In genomic region chr22:20205964-20206708, GRCh38 we compare ENCODE assay signal across 7 cellular contexts. TPM values are rescaled to one million over a fixed set of nuclear protein-coding genes. Genes with fewer than 3 reads are reported as not detected.
A peak's percentile ranks its signal among the peaks of the same experiment; 100 is the strongest.
DNase-seq lines count a peak whose midpoint lies in the region; ATAC-seq, FAIRE-seq and TF ChIP-seq lines count a peak whose summit lies in the region.

No MANE protein-coding gene starts in this region.

- peak overlapping the region; percentile 82 for H3K4me3 ChIP-seq in GM12878
- peak overlapping the region; percentile 79 to 90 (median 80) for H3K4me3 ChIP-seq in keratinocyte (ENCODE audit: control insufficient read depth in 2 of 3, extremely low read depth in 1 of 3, insufficient read depth in 2 of 3, low read depth in 1 of 3, low read length in 3 of 3)

- SMC1A ChIA-PET in GM12878 (lab: Charles Lee; ENCODE audit: uncharacterized antibody, unreplicated experiment): interaction anchor here (0.8 to 1.8 kb wide), 3 partner anchors 9 to 32 kb away, joined by 3 to 4 read pairs (median 3); no protein-coding TSS in a partner anchor

- H3K27me3 ChIP-seq in GM12878 (replicated peaks in 1 of 2; ENCODE audit: control insufficient read depth in 2 of 2, insufficient read depth in 2 of 2, low read length in 1 of 2) (no peaks in the 10 kb centered on the region), keratinocyte (ENCODE audit: control insufficient read depth, extremely low read depth, insufficient read depth, low read length) (no peaks in the 10 kb centered on the region)

- H3K27ac Mint-ChIP-seq in T-helper 2 cell treated with Interferon-gamma antibody and Interleukin-4, amounts not matched to agents 5 μg/mL and 100 μg/mL, for 36 hours: peak overlapping the region; percentile 93

- peaks cover 6% of the 10 kb centered on the region for H3K79me2 ChIP-seq in GM12878 (ENCODE audit: control insufficient read depth, insufficient read depth, low read length)
- H3K79me2 ChIP-seq in keratinocyte (ENCODE audit: control insufficient read depth, insufficient read depth, low read length): peaks cover 10% of the 10 kb centered on the region

- ATAC-seq in GM18511 (IDR thresholded peaks at IDR 0.05; ENCODE audit: unreplicated experiment) (peak; percentile 75), GM12878 (peak; percentile 96)

- H3K27ac ChIP-seq in GM12878 (ENCODE audit: control insufficient read depth, insufficient read depth): peak overlapping the region; percentile 83
- H3K27ac ChIP-seq in keratinocyte (ENCODE audit: control insufficient read depth, insufficient read depth, low read length): peak overlapping the region; percentile 77

- no peaks in the 10 kb centered on the region for H3K36me3 Mint-ChIP-seq in T-helper 2 cell treated with Interferon-gamma antibody and Interleukin-4, amounts not matched to agents 5 μg/mL and 100 μg/mL, for 36 hours (ENCODE audit: low read depth)

- no peak for TF ChIP-seq CTCF in GM12878 (IDR thresholded peaks at IDR 0.05 in 2 of 3, conservative IDR thresholded peaks at IDR 0.05 in 1 of 3; ENCODE audit: control insufficient read depth in 2 of 3, extremely low read depth in 1 of 3, insufficient read depth in 1 of 3, low read depth in 3 of 3, low read length in 3 of 3)
- no peak for TF ChIP-seq CTCF in keratinocyte (optimal IDR thresholded peaks at IDR 0.05 in 1 of 3, IDR thresholded peaks at IDR 0.05 in 1 of 3, conservative IDR thresholded peaks at IDR 0.05 in 1 of 3; ENCODE audit: extremely low read depth in 1 of 3, insufficient read depth in 2 of 3, low read length in 3 of 3)

- H3K9me3 Mint-ChIP-seq in T-helper 2 cell treated with Interferon-gamma antibody and Interleukin-4, amounts not matched to agents 5 μg/mL and 100 μg/mL, for 36 hours: no peaks in the 10 kb centered on the region

- H3K4me1 ChIP-seq in GM12878 (ENCODE audit: control insufficient read depth, insufficient read depth, low read length): peaks cover 5% of the 10 kb centered on the region
- peaks cover 27% of the 10 kb centered on the region for H3K4me1 ChIP-seq in keratinocyte (ENCODE audit: control insufficient read depth, extremely low read depth, insufficient read depth, low read length)

- TSS peak; percentile 93 for BruUV-seq in GM12878 (replicated peaks; lab: Mats Ljungman, UMichigan)

- H3K4me3 Mint-ChIP-seq in T-helper 2 cell treated with Interferon-gamma antibody and Interleukin-4, amounts not matched to agents 5 μg/mL and 100 μg/mL, for 36 hours: peak overlapping the region; percentile 93

- 5% methylated on average over 12 of the region's 12 CpGs for WGBS in GM12878 (ENCODE audit: insufficient coverage, insufficient replicate concordance, low lambda C conversion rate, missing lambda C conversion rate)

- no peak for TF ChIP-seq EP300 in GM12878 (IDR thresholded peaks at IDR 0.05; ENCODE audit: borderline replicate concordance in 1 of 2, control insufficient read depth in 1 of 2, low read depth in 2 of 2, low read length in 2 of 2)

- intact Hi-C loops in GM12878 (cut with micrococcal nuclease; ENCODE audit: unreplicated experiment): no loop called here

- FAIRE-seq in GM12878 (lab: Jason Lieb, UNC) (peak; percentile 100), keratinocyte (lab: Jason Lieb, UNC) (peak; percentile 98)

- POLR2A ChIA-PET in GM12878 (lab: Charles Lee): no interaction called here

- peak overlapping the region; percentile 86 for H3K4me2 ChIP-seq in GM12878 (ENCODE audit: control insufficient read depth, insufficient read depth)
- H3K4me2 ChIP-seq in keratinocyte (ENCODE audit: control insufficient read depth, extremely low read depth, insufficient read depth, low read depth, low read length): peak overlapping the region; percentile 81

- H3K9me1 ChIP-seq in keratinocyte (ENCODE audit: control insufficient read depth, extremely low read depth, insufficient read depth, low read length): no peaks in the 10 kb centered on the region

- CTCF ChIA-PET in GM12878 (lab: Yijun Ruan, JAX): no interaction called here

- in situ Hi-C loops in GM12878 (cut with MboI): no loop called here

- H2AFZ ChIP-seq in GM12878 (ENCODE audit: control insufficient read depth, low read depth, low read length) (peak overlapping the region; percentile 95), keratinocyte (ENCODE audit: control insufficient read depth, low read length) (peak overlapping the region; percentile 45)

- TF ChIP-seq POLR2A in GM12878 (IDR thresholded peaks at IDR 0.05; ENCODE audit: low read depth, low read length): peak; percentile 32; the same call in 1 of the 2 replicates

- peak; percentile 9 for DNase-seq in HS-27A (ENCODE audit: low read depth)
- peak; percentile 61 for DNase-seq in T-helper 2 cell treated with Interferon-gamma antibody and Interleukin-4, amounts not matched to agents 5 μg/mL and 100 μg/mL, for 36 hours (ENCODE audit: low spot score)
- peak; percentile 54 for DNase-seq in GM12878 (ENCODE audit: low read depth, low spot score)
- peak; percentile 32 for DNase-seq in keratinocyte (ENCODE audit: low read depth, low spot score)
- peak; percentile 72 to 76 for DNase-seq in stimulated activated CD4-positive, alpha-beta T cell treated with anti-CD3 and anti-CD28 coated beads, Interleukin-2, amount 100 ng/mL, for 24 hours
- no peak for DNase-seq in NCI-H1092 treated with DMSO at 0.1 percent for 48 hours (lab: John Stamatoyannopoulos, UW)

- H4K20me1 ChIP-seq in GM12878 (ENCODE audit: control insufficient read depth, insufficient read depth) (no peaks in the 10 kb centered on the region), keratinocyte (ENCODE audit: control insufficient read depth, extremely low read depth, insufficient read depth, low read length) (no peaks in the 10 kb centered on the region)

- no peaks in the 10 kb centered on the region for H3K27me3 Mint-ChIP-seq in T-helper 2 cell treated with Interferon-gamma antibody and Interleukin-4, amounts not matched to agents 5 μg/mL and 100 μg/mL, for 36 hours (ENCODE audit: low read depth)

- RAD21 ChIA-PET in GM12878 (lab: Charles Lee; ENCODE audit: unreplicated experiment): interaction anchor here (1.0 kb wide), 1 partner anchor 296 kb away, joined by 3 read pairs; no protein-coding TSS in a partner anchor

- H3K9me3 ChIP-seq in GM12878 (replicated peaks; ENCODE audit: control insufficient read depth, insufficient read depth, low read length): no peaks in the 10 kb centered on the region
- no peaks in the 10 kb centered on the region for H3K9me3 ChIP-seq in keratinocyte (ENCODE audit: control insufficient read depth, low read depth, low read length)

- no peaks in the 10 kb centered on the region for H3K36me3 ChIP-seq in GM12878 (ENCODE audit: control insufficient read depth in 2 of 2, insufficient read depth in 2 of 2, low read length in 1 of 2)
- H3K36me3 ChIP-seq in keratinocyte (ENCODE audit: control insufficient read depth in 2 of 2, extremely low read depth in 1 of 2, insufficient read depth in 2 of 2, low read length in 2 of 2): peaks cover 0 to 5% of the 10 kb centered on the region in 2 experiments

- H3K9ac ChIP-seq in GM12878 (ENCODE audit: control insufficient read depth, insufficient read depth, low read length) (peak overlapping the region; percentile 93), keratinocyte (ENCODE audit: control insufficient read depth, extremely low read depth, insufficient read depth, low read length) (peak overlapping the region; percentile 88)

- no peak for TF ChIP-seq RAD21 in GM12878 (IDR thresholded peaks at IDR 0.05; ENCODE audit: insufficient read depth, low read depth, low read length)

- dilution Hi-C loops in keratinocyte (cut with MboI; ENCODE audit: extremely low pct_ligation_motif_present, low sequenced_read_pairs): no loop called here

- peaks cover 12% of the 10 kb centered on the region for H3K4me1 Mint-ChIP-seq in T-helper 2 cell treated with Interferon-gamma antibody and Interleukin-4, amounts not matched to agents 5 μg/mL and 100 μg/mL, for 36 hours (ENCODE audit: low read depth)

TF ChIP-seq in GM12878, 131 proteins besides CTCF, POLR2A, EP300 and RAD21 (continues in another document):
- TF ChIP-seq STAT3 (IDR thresholded peaks at IDR 0.05; ENCODE audit: low read depth, low read length) (no peak), NBN (IDR thresholded peaks at IDR 0.05) (0 out of 2 replicates have a peak, but pooled peaks have one; percentile 40), ETV6 (conservative IDR thresholded peaks at IDR 0.05 in 1 of 2, IDR thresholded peaks at IDR 0.05 in 1 of 2; ENCODE audit: borderline replicate concordance in 1 of 2, low read depth in 1 of 2) (no peak), USF1 (IDR thresholded peaks at IDR 0.05; ENCODE audit: borderline replicate concordance, extremely low read length, insufficient read depth, low read depth, low read length) (no peak), ZNF24 (IDR thresholded peaks at IDR 0.05) (no peak)

RNA-seq across cellular contexts. Expression of gene CCDC188, which starts 55.3 kb away (rescaled TPM):
- total RNA-seq in GM12878 (2013; cell fraction: nucleolus; rRNA removed): not detected in 2 replicates
- total RNA-seq in GM12878 (2014; rRNA removed) (not detected in 2 replicates), GM12878 (2014; rRNA removed; fragmentation: Illumina TruSeq; extraction: Trizol) (not detected in 2 replicates), GM12878 (2021) (not detected in 2 replicates)
- polyA plus RNA-seq in GM12878 (2011; ENCODE audit: low read depth): 0.18 TPM
- polyA plus RNA-seq in GM12878 (2011; rRNA removed) (not detected in 2 replicates), GM12878 (2014; fragmentation: Illumina TruSeq; extraction: Trizol) (not detected in 2 replicates), GM12878 (2014; fragmentation: Nextera tagmentation; extraction: Ambion mirVana) (not detected), GM12878 (2014; rRNA removed) (not detected in 2 replicates), GM12878 (2016; fragmentation: Nextera tagmentation; extraction: Ambion mirVana) (not detected), keratinocyte (not detected in 3 replicates)
- not detected in 2 replicates for polyA plus RNA-seq in GM12878 (2011; cell fraction: cytosol; rRNA removed)
- not detected in 2 replicates for polyA plus RNA-seq in GM12878 (2011; cell fraction: nucleus; rRNA removed)
- 0.10 TPM in 1 of 2 replicates, not detected in the other for polyA plus RNA-seq in GM12878 (2012)
- not detected in 2 replicates for polyA minus RNA-seq in GM12878 (2011; rRNA and poly(A)+ RNA removed)
- not detected in 2 replicates for polyA minus RNA-seq in GM12878 (2011; cell fraction: cytosol; rRNA and poly(A)+ RNA removed)
- polyA minus RNA-seq in GM12878 (2011; cell fraction: nucleus; rRNA and poly(A)+ RNA removed): not detected in 2 replicates
- not detected for polyA plus RNA-seq in keratinocyte (2011; ENCODE audit: low read depth)
- polyA plus RNA-seq in keratinocyte (2011; cell fraction: cytosol; rRNA removed): not detected in 2 replicates
- polyA plus RNA-seq in keratinocyte (2011; cell fraction: nucleus; rRNA removed): not detected in 2 replicates
- polyA plus RNA-seq in keratinocyte (2012; ENCODE audit: low replicate concordance): not detected in 2 replicates
- polyA minus RNA-seq in keratinocyte: not detected in 3 replicates
- polyA minus RNA-seq in keratinocyte (2011; cell fraction: cytosol; rRNA and poly(A)+ RNA removed): not detected
- polyA minus RNA-seq in keratinocyte (2011; cell fraction: nucleus; rRNA and poly(A)+ RNA removed): not detected in 2 replicates
